In genomic region chr6:64732888-64733287, GRCh38 we compare ENCODE assay signal across 15 cellular contexts.
DNase-seq lines count a peak whose midpoint lies in the region; ATAC-seq, FAIRE-seq and TF ChIP-seq lines count a peak whose summit lies in the region.
"Had no signal": no experiment of that assay in that cellular context is flagged by ENCODE, and none has a peak within 500 bp of the region (broad histone marks: within the 10 kb centered on the region; RNA-seq: fewer than 3 reads in every experiment).

No MANE protein-coding gene starts in this region.

- no peak for FAIRE-seq in astrocyte (lab: Jason Lieb, UNC)

- H2BK5ac ChIP-seq in H9 (ENCODE audit: insufficient read length, low read length), result no peak overlapping the region

- POLR2A ChIA-PET in T-cell (lab: Charles Lee), result no interaction called here

- CTCF ChIA-PET in T-cell (lab: Charles Lee), result no interaction called here

- no peak overlapping the region for H3K14ac ChIP-seq in H9 (ENCODE audit: insufficient read depth, low read length)

- no peak for DNase-seq in H9
- peak; percentile 4 for DNase-seq in NCI-H526 treated with DMSO at 0.1 percent for 48 hours (lab: John Stamatoyannopoulos, UW)
- no peak for DNase-seq in astrocyte (ENCODE audit: low read depth)
- DNase-seq in kidney glomerular epithelial cell (lab: John Stamatoyannopoulos, UW), result peak; percentile 43
- DNase-seq in HFFc6, result no peak
- DNase-seq in T-cell, result no peak
- DNase-seq in left cardiac atrium, result no peak
- DNase-seq: CD8-positive, alpha-beta T cell; GDM1; NCI-H1694 treated with DMSO at 0.1 percent for 48 hours; NCI-H524 treated with DMSO at 0.1 percent for 48 hours; stomach had no signal

- no peak overlapping the region for H4K5ac ChIP-seq in H9 (ENCODE audit: insufficient read length, low read depth, low read length)

- no peak overlapping the region for H4K8ac ChIP-seq in H9 (replicated peaks; ENCODE audit: insufficient read length, low read depth, low read length)

- H3K4ac ChIP-seq in H9 (ENCODE audit: low read depth, low read length), result no peak overlapping the region

- no peak overlapping the region for H2AFZ ChIP-seq in H9 (ENCODE audit: low read length)
- no peak overlapping the region for H2AFZ ChIP-seq in astrocyte (ENCODE audit: low read depth, low read length)

- no peak overlapping the region for H2AK5ac ChIP-seq in H9 (ENCODE audit: insufficient read length, low read length)

- H3K9ac ChIP-seq in H9 (ENCODE audit: extremely low read depth, insufficient read length, low read length), result no peak overlapping the region
- H3K9ac ChIP-seq in astrocyte (ENCODE audit: low read length), result no peak overlapping the region

- H3K18ac ChIP-seq in H9 (ENCODE audit: insufficient read length, low read depth, low read length), result no peak overlapping the region

- H3K4me1 Mint-ChIP-seq in H9 (no peaks in the 10 kb centered on the region), astrocyte (ENCODE audit: low read depth, unreplicated experiment) (no peaks in the 10 kb centered on the region), HFFc6 (ENCODE audit: low read depth) (no peaks in the 10 kb centered on the region), T-cell (no peaks in the 10 kb centered on the region)
- H3K4me1 Mint-ChIP-seq: activated naive CD4-positive, alpha-beta T cell treated with anti-CD3 and anti-CD28 coated beads, Interleukin-2, amount 50 U/mL, for 24 hours had no signal

- H3K9me3 Mint-ChIP-seq in H9 (peaks cover 0 to 11% of the 10 kb centered on the region in 2 experiments; a peak in 4 of 5 replicates), astrocyte (ENCODE audit: unreplicated experiment) (no peaks in the 10 kb centered on the region), HFFc6 (peaks cover 18% of the 10 kb centered on the region), T-cell (peaks cover 11 to 25% (median 19%) of the 10 kb centered on the region in 3 donors)

- H3K56ac ChIP-seq in H9 (ENCODE audit: insufficient read length, low read depth, low read length), result no peak overlapping the region

- H3K4me2 ChIP-seq in H9 (ENCODE audit: insufficient read depth, insufficient read length, low read length) (no peak overlapping the region), astrocyte (ENCODE audit: low read length) (no peak overlapping the region)

- no peak overlapping the region for H3T11ph ChIP-seq in H9 (ENCODE audit: low read length)

- H3K4me3 Mint-ChIP-seq in H9 (no peak overlapping the region), astrocyte (ENCODE audit: unreplicated experiment) (no peak overlapping the region), HFFc6 (no peak overlapping the region), T-cell (no peak overlapping the region)
- H3K4me3 Mint-ChIP-seq: activated naive CD4-positive, alpha-beta T cell treated with anti-CD3 and anti-CD28 coated beads, Interleukin-2, amount 50 U/mL, for 24 hours; CD8-positive, alpha-beta T cell had no signal

- no peaks in the 10 kb centered on the region for H3K9me3 ChIP-seq in H9 (ENCODE audit: control insufficient read depth, low read depth, low read length)
- no peaks in the 10 kb centered on the region for H3K9me3 ChIP-seq in astrocyte (ENCODE audit: insufficient read depth, low read depth, low read length)
- H3K9me3 ChIP-seq: esophagus muscularis mucosa had no signal

- H4K91ac ChIP-seq in H9 (ENCODE audit: insufficient read length, low read depth, low read length), result no peak overlapping the region

- no peak overlapping the region for H2BK12ac ChIP-seq in H9 (ENCODE audit: insufficient read length, low read depth, low read length)

- H4K20me1 ChIP-seq in H9 (ENCODE audit: control insufficient read depth, insufficient read depth, insufficient read length) (no peaks in the 10 kb centered on the region), astrocyte (ENCODE audit: insufficient read depth, low read length) (no peaks in the 10 kb centered on the region)

- no peak overlapping the region for H2BK120ac ChIP-seq in H9 (ENCODE audit: low read depth, low read length, poor library complexity, severe bottlenecking)

- H3K27me3 Mint-ChIP-seq in H9 (ENCODE audit: low read depth), result no peaks in the 10 kb centered on the region
- no peaks in the 10 kb centered on the region for H3K27me3 Mint-ChIP-seq in astrocyte (ENCODE audit: low read depth, unreplicated experiment)
- no peaks in the 10 kb centered on the region for H3K27me3 Mint-ChIP-seq in HFFc6 (ENCODE audit: insufficient read depth)
- H3K27me3 Mint-ChIP-seq in T-cell, result no peaks in the 10 kb centered on the region
- H3K27me3 Mint-ChIP-seq: activated naive CD4-positive, alpha-beta T cell treated with anti-CD3 and anti-CD28 coated beads, Interleukin-2, amount 50 U/mL, for 24 hours had no signal

- H3K36me3 ChIP-seq in astrocyte (ENCODE audit: insufficient read depth, low read length), result no peaks in the 10 kb centered on the region
- H3K36me3 ChIP-seq: esophagus muscularis mucosa, stomach had no signal

- intact Hi-C loops in left cardiac atrium (cut with DNase I), result no loop called here

- no peaks in the 10 kb centered on the region for H3K23me2 ChIP-seq in H9 (ENCODE audit: insufficient read length, low read depth, low read length, poor library complexity, severe bottlenecking)

- TF ChIP-seq CTCF in H9 (conservative IDR thresholded peaks at IDR 0.05) (peak; percentile 40; the same call in 2 of the 3 replicates), astrocyte (IDR thresholded peaks at IDR 0.05; ENCODE audit: insufficient read depth, low read depth, low read length) (peak; percentile 3), HFFc6 (IDR thresholded peaks at IDR 0.05) (no peak)

- no peaks in the 10 kb centered on the region for H3K79me2 ChIP-seq in H9 (ENCODE audit: insufficient read depth, low read length)
- H3K79me2 ChIP-seq in astrocyte (ENCODE audit: insufficient read depth, low read length), result no peaks in the 10 kb centered on the region

- no peak overlapping the region for H2BK20ac ChIP-seq in H9 (ENCODE audit: low read depth, low read length, poor library complexity, severe bottlenecking)

- H3K27me3 ChIP-seq in H9 (ENCODE audit: insufficient read depth, low read length) (no peaks in the 10 kb centered on the region), astrocyte (ENCODE audit: insufficient read depth, low read length) (no peaks in the 10 kb centered on the region)
- H3K27me3 ChIP-seq: esophagus muscularis mucosa, stomach had no signal

- H3K4me1 ChIP-seq in H9 (ENCODE audit: insufficient read depth, low read length) (no peaks in the 10 kb centered on the region), astrocyte (ENCODE audit: insufficient read depth, low read length) (no peaks in the 10 kb centered on the region)
- H3K4me1 ChIP-seq: esophagus muscularis mucosa, stomach had no signal

- no peak overlapping the region for H3K27ac ChIP-seq in H9 (ENCODE audit: insufficient read length, low read depth, low read length)
- H3K27ac ChIP-seq in astrocyte (ENCODE audit: low read depth, low read length), result no peak overlapping the region
- H3K27ac ChIP-seq: esophagus muscularis mucosa, stomach had no signal

- H3K36me3 Mint-ChIP-seq in H9 (ENCODE audit: insufficient read depth in 1 of 3, low read depth in 3 of 3), result peaks cover 0 to 7% (median 5%) of the 10 kb centered on the region in 3 experiments; a peak in 4 of 7 replicates
- no peaks in the 10 kb centered on the region for H3K36me3 Mint-ChIP-seq in astrocyte (ENCODE audit: low read depth, unreplicated experiment)
- no peaks in the 10 kb centered on the region for H3K36me3 Mint-ChIP-seq in HFFc6 (ENCODE audit: low read depth)
- H3K36me3 Mint-ChIP-seq in T-cell, result no peaks in the 10 kb centered on the region
- H3K36me3 Mint-ChIP-seq: activated naive CD4-positive, alpha-beta T cell treated with anti-CD3 and anti-CD28 coated beads, Interleukin-2, amount 50 U/mL, for 24 hours; CD8-positive, alpha-beta T cell had no signal

- H3K23ac ChIP-seq in H9 (ENCODE audit: insufficient read length, low read depth, low read length), result no peak overlapping the region

- H2BK15ac ChIP-seq in H9 (ENCODE audit: low read depth, low read length), result no peak overlapping the region

- H3K27ac Mint-ChIP-seq in H9 (no peak overlapping the region), astrocyte (ENCODE audit: unreplicated experiment) (no peak overlapping the region), HFFc6 (no peak overlapping the region), T-cell (no peak overlapping the region)
- H3K27ac Mint-ChIP-seq: activated naive CD4-positive, alpha-beta T cell treated with anti-CD3 and anti-CD28 coated beads, Interleukin-2, amount 50 U/mL, for 24 hours; CD8-positive, alpha-beta T cell had no signal

- no peaks in the 10 kb centered on the region for H3K79me1 ChIP-seq in H9 (ENCODE audit: insufficient read depth, low read depth, low read length, poor library complexity, severe bottlenecking)

- no peak for ATAC-seq in GM21737 (IDR thresholded peaks at IDR 0.05; ENCODE audit: unreplicated experiment)
- no peak for ATAC-seq in T-cell (replicated peaks in 1 of 4)
- ATAC-seq in left cardiac atrium, result no peak
- ATAC-seq: CD8-positive, alpha-beta T cell had no signal

- H3K4me3 ChIP-seq in astrocyte (ENCODE audit: insufficient read depth, low read depth, low read length), result no peak overlapping the region
- H3K4me3 ChIP-seq: esophagus muscularis mucosa, stomach had no signal

Comparison
In these comparisons a context has a peak if more than half of its experiments do, and no peak if none do; other contexts are left out.
1. DNase-seq: peak in NCI-H526 treated with DMSO at 0.1 percent for 48 hours (single experiment) and kidney glomerular epithelial cell (single experiment); none in H9 (single experiment), astrocyte (single experiment), HFFc6 (single experiment), T-cell (0 of 34) and left cardiac atrium (single experiment).